In the genomic region with DNA sequence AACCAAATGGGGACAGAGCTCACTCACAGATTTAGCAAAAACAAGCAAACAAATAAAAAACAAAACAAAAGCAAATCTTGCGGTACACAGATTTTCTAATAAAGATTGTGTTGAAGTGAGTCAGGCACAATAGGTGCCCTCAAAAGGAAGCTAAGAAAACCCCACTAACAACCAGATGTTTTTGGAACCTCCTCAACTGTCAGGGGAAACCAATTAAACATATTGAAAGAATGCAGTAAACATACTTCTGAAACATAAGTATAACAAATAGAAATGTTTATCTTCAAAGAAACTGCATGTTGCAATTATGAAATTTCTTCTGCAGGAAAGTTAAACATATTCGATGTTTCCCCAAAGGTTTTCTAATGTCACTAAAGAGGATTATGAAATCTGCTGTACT, we compare ENCODE assay signal across 12 cellular contexts.
DNase-seq lines count a peak whose midpoint lies in the region; ATAC-seq, FAIRE-seq and TF ChIP-seq lines count a peak whose summit lies in the region.
"Had no signal": no experiment of that assay in that cellular context is flagged by ENCODE, and none has a peak within 500 bp of the region (broad histone marks: within the 10 kb centered on the region; RNA-seq: fewer than 3 reads in every experiment).

No MANE protein-coding gene starts in this region.

- H3K4me3 Mint-ChIP-seq in naive thymus-derived CD4-positive, alpha-beta T cell = peak overlapping the region in 2 of 10 donors; percentile 13 to 24

- H3K4me2 ChIP-seq in BLaER1 = peak overlapping the region; percentile 13
- peak overlapping the region; percentile 49 for H3K4me2 ChIP-seq in HCT116 (ENCODE audit: low read length)

- POLR2A ChIA-PET in HCT116 (lab: Charles Lee) = no interaction called here
- POLR2A ChIA-PET in naive thymus-derived CD4-positive, alpha-beta T cell (lab: Charles Lee) = interaction anchor here (0.6 to 4.2 kb wide), 7 partner anchors 9 to 35 kb away, joined by 3 to 24 read pairs (median 5); no protein-coding TSS in a partner anchor

- no peak for FAIRE-seq in kidney (lab: Jason Lieb, UNC)
- FAIRE-seq: GM12891 had no signal

- DNase-seq in HCT116 (ENCODE audit: low read depth, low spot score) (no peak), choroid plexus epithelial cell (ENCODE audit: low read depth) (peak; percentile 83), Ammon's horn (ENCODE audit: low spot score) (no peak), kidney (no peak), tibial artery (no peak)
- no peak for DNase-seq in naive thymus-derived CD4-positive, alpha-beta T cell
- DNase-seq: adrenal gland; Kasumi-1; stimulated activated CD4-positive, alpha-beta T cell treated with anti-CD3 and anti-CD28 coated beads, Interleukin-15, amount 100 ng/mL, for 24 hours had no signal

- BruUV-seq in HCT116 (replicated peaks; lab: Mats Ljungman, UMichigan) = no TSS peak

- H3K27me3 Mint-ChIP-seq in naive thymus-derived CD4-positive, alpha-beta T cell = no peaks in the 10 kb centered on the region

- no peaks in the 10 kb centered on the region for H3K79me2 ChIP-seq in HCT116 (ENCODE audit: insufficient read depth, low read length)

- H4K20me1 ChIP-seq in BLaER1 (no peaks in the 10 kb centered on the region), HCT116 (ENCODE audit: insufficient read depth) (no peaks in the 10 kb centered on the region)

- no peak overlapping the region for H3K9ac ChIP-seq in BLaER1
- H3K9ac ChIP-seq in HCT116 (ENCODE audit: low read length) = peak overlapping the region; percentile 12
- no peak overlapping the region for H3K9ac ChIP-seq in kidney (ENCODE audit: low read length in 2 of 2)

- no peaks in the 10 kb centered on the region for H3K27me3 ChIP-seq in BLaER1
- H3K27me3 ChIP-seq in HCT116 (ENCODE audit: insufficient read depth, low read length) = no peaks in the 10 kb centered on the region
- no peaks in the 10 kb centered on the region for H3K27me3 ChIP-seq in naive thymus-derived CD4-positive, alpha-beta T cell (ENCODE audit: control insufficient read depth in 2 of 2, insufficient read depth in 2 of 2, low read length in 2 of 2)
- no peaks in the 10 kb centered on the region for H3K27me3 ChIP-seq in tibial artery
- H3K27me3 ChIP-seq: adrenal gland had no signal

- RAD21 ChIA-PET in HCT116 (lab: Charles Lee; ENCODE audit: low non-redundant PET in 1 of 2, low total read pairs in 2 of 2, uncharacterized antibody in 2 of 2, unreplicated experiment in 2 of 2) = no interaction called here

- TF ChIP-seq POLR2A in HCT116 (IDR thresholded peaks at IDR 0.05; ENCODE audit: borderline replicate concordance, extremely low read depth, insufficient read depth, insufficient read length) = no peak

- peaks cover 7 to 36% (median 9%) of the 10 kb centered on the region in 5 donors for H3K36me3 Mint-ChIP-seq in naive thymus-derived CD4-positive, alpha-beta T cell

- H3K27ac ChIP-seq in BLaER1 (no peak overlapping the region), HCT116 (ENCODE audit: low read depth, low read length) (peak overlapping the region; percentile 40; the same call in 1 of the 2 replicates), kidney (ENCODE audit: low read depth in 2 of 2, low read length in 2 of 2) (no peak overlapping the region), tibial artery (no peak overlapping the region)
- no peak overlapping the region for H3K27ac ChIP-seq in naive thymus-derived CD4-positive, alpha-beta T cell (ENCODE audit: low read depth, low read length)
- H3K27ac ChIP-seq: adrenal gland had no signal

- no peak for TF ChIP-seq RAD21 in HCT116 (IDR thresholded peaks at IDR 0.05; ENCODE audit: low read depth)

- H3K4me3 ChIP-seq in BLaER1 = no peak overlapping the region
- 0 out of 4 replicates have a peak overlapping the region, but pooled peaks of 1 of the 2 experiments have one; percentile 19 for H3K4me3 ChIP-seq in HCT116 (replicated peaks in 1 of 2; ENCODE audit: low read depth in 1 of 2, low read length in 2 of 2)
- no peak overlapping the region for H3K4me3 ChIP-seq in choroid plexus epithelial cell (ENCODE audit: low read depth, low read length)
- no peak overlapping the region for H3K4me3 ChIP-seq in naive thymus-derived CD4-positive, alpha-beta T cell (ENCODE audit: low read length)
- H3K4me3 ChIP-seq in kidney (ENCODE audit: low read length in 2 of 2) = no peak overlapping the region
- no peak overlapping the region for H3K4me3 ChIP-seq in tibial artery
- H3K4me3 ChIP-seq: adrenal gland had no signal

- H3K9me3 Mint-ChIP-seq in naive thymus-derived CD4-positive, alpha-beta T cell = peaks cover 0 to 7% (median 0%) of the 10 kb centered on the region in 11 donors

- TF ChIP-seq CTCF in HCT116 (IDR thresholded peaks at IDR 0.05 in 2 of 3, conservative IDR thresholded peaks at IDR 0.05 in 1 of 3; ENCODE audit: borderline replicate concordance in 1 of 3, insufficient read depth in 1 of 3, low read depth in 2 of 3, low read length in 2 of 3) = no peak
- no peak for TF ChIP-seq CTCF in choroid plexus epithelial cell (conservative IDR thresholded peaks at IDR 0.05; ENCODE audit: low read depth, low read length)
- no peak for TF ChIP-seq CTCF in kidney (IDR thresholded peaks at IDR 0.05; ENCODE audit: borderline replicate concordance, extremely low read depth, insufficient read depth)
- no peak for TF ChIP-seq CTCF in tibial artery (IDR thresholded peaks at IDR 0.05)

- peaks cover 11 to 70% (median 56%) of the 10 kb centered on the region in 7 donors for H3K4me1 Mint-ChIP-seq in naive thymus-derived CD4-positive, alpha-beta T cell

- peak; percentile 23 for ATAC-seq in HCT116
- ATAC-seq in naive thymus-derived CD4-positive, alpha-beta T cell = no peak
- no peak for ATAC-seq in esophagus mucosa

- CTCF ChIA-PET in HCT116 (lab: Charles Lee) = no interaction called here
- CTCF ChIA-PET in naive thymus-derived CD4-positive, alpha-beta T cell (lab: Charles Lee) = interaction anchor here (1.7 kb wide), 1 partner anchor 10 kb away, joined by 4 read pairs; no protein-coding TSS in a partner anchor

- H3K9me2 ChIP-seq in HCT116 (ENCODE audit: insufficient read depth) = no peaks in the 10 kb centered on the region

- H3K9me3 ChIP-seq in BLaER1 (peaks cover 22% of the 10 kb centered on the region), HCT116 (ENCODE audit: control insufficient read depth in 1 of 2, insufficient read depth in 1 of 2, low read depth in 1 of 2, low read length in 2 of 2) (peaks cover 0 to 8% of the 10 kb centered on the region in 2 experiments; a peak in 1 of 4 replicates), kidney (ENCODE audit: control insufficient read depth in 1 of 2, low read length in 2 of 2) (no peaks in the 10 kb centered on the region), tibial artery (peaks cover 0 to 5% (median 0%) of the 10 kb centered on the region in 3 donors)
- no peaks in the 10 kb centered on the region for H3K9me3 ChIP-seq in naive thymus-derived CD4-positive, alpha-beta T cell (ENCODE audit: control insufficient read depth in 2 of 3, low read length in 3 of 3)
- H3K9me3 ChIP-seq: adrenal gland had no signal

- intact Hi-C loops in HCT116 (cut with micrococcal nuclease) (no loop called here), kidney (cut with DNase I) (no loop called here), tibial artery (cut with DNase I; ENCODE audit: low total_unique reads) (no loop called here)
- intact Hi-C loops in naive thymus-derived CD4-positive, alpha-beta T cell (cut with micrococcal nuclease) = loop anchor here in 1 of 2 donors (1.0 kb wide), 1 partner anchor 8 kb away; no protein-coding TSS in a partner anchor

- peaks cover 17% of the 10 kb centered on the region for H3K4me1 ChIP-seq in BLaER1
- H3K4me1 ChIP-seq in HCT116 (ENCODE audit: control insufficient read depth in 1 of 2, insufficient read depth in 2 of 2, low read length in 2 of 2) = peaks cover 0 to 29% of the 10 kb centered on the region in 2 experiments; a peak in 3 of 4 replicates
- peaks cover 0 to 8% of the 10 kb centered on the region in 2 donors for H3K4me1 ChIP-seq in naive thymus-derived CD4-positive, alpha-beta T cell (ENCODE audit: control insufficient read depth in 2 of 2, insufficient read depth in 2 of 2, low read length in 2 of 2)
- no peaks in the 10 kb centered on the region for H3K4me1 ChIP-seq in kidney (ENCODE audit: control insufficient read depth in 1 of 2, insufficient read depth in 1 of 2, low read depth in 1 of 2, low read length in 2 of 2)
- no peaks in the 10 kb centered on the region for H3K4me1 ChIP-seq in tibial artery
- H3K4me1 ChIP-seq: adrenal gland had no signal

- H3K36me3 ChIP-seq in BLaER1 (peaks cover 55% of the 10 kb centered on the region), HCT116 (ENCODE audit: control insufficient read depth in 1 of 2, insufficient read depth in 2 of 2, low read length in 2 of 2) (0 out of 4 replicates have a peak, but pooled peaks cover 0 to 5% of the 10 kb centered on the region in 2 experiments), kidney (ENCODE audit: control insufficient read depth in 1 of 2, insufficient read depth in 2 of 2, low read length in 2 of 2) (no peaks in the 10 kb centered on the region), tibial artery (no peaks in the 10 kb centered on the region)
- peaks cover 0 to 12% (median 0%) of the 10 kb centered on the region in 3 experiments for H3K36me3 ChIP-seq in naive thymus-derived CD4-positive, alpha-beta T cell (ENCODE audit: control insufficient read depth in 2 of 3, insufficient read depth in 3 of 3, low read length in 3 of 3)
- H3K36me3 ChIP-seq: adrenal gland had no signal

- peak overlapping the region in 8 of 9 donors; percentile 6 to 91 (median 76) for H3K27ac Mint-ChIP-seq in naive thymus-derived CD4-positive, alpha-beta T cell

- H2AFZ ChIP-seq in HCT116 (ENCODE audit: low read depth, low read length, poor library complexity, severe bottlenecking) = no peak overlapping the region

TF ChIP-seq in HCT116, 20 proteins besides CTCF, POLR2A, EP300 and RAD21 (continues in another document):
- TF ChIP-seq EZH2 (IDR thresholded peaks at IDR 0.05) = no peak
- no peak for TF ChIP-seq ATF3 (IDR thresholded peaks at IDR 0.05)
- no peak for TF ChIP-seq SRF (IDR thresholded peaks at IDR 0.05; ENCODE audit: low read depth)
- no peak for TF ChIP-seq FOSL1 (IDR thresholded peaks at IDR 0.05; ENCODE audit: low read depth)
- TF ChIP-seq CEBPB (IDR thresholded peaks at IDR 0.05; ENCODE audit: low read depth) = no peak
